In genomic region chr11:114794048-114794684, GRCh38 we compare ENCODE assay signal across 30 cellular contexts.
"Had no signal": no experiment of that assay in that cellular context is flagged by ENCODE, and none has a peak within 500 bp of the region (broad histone marks: within the 10 kb centered on the region; RNA-seq: fewer than 3 reads in every experiment).

No MANE protein-coding gene starts in this region.

- ATAC-seq: activated CD4-positive, CD25-positive, alpha-beta regulatory T cell treated with anti-CD3 and anti-CD28 coated beads, Interleukin-2, amount 50 U/mL, for 24 hours; activated naive CD4-positive, alpha-beta T cell treated with anti-CD3 and anti-CD28 coated beads, Interleukin-2, amount 50 U/mL, for 72 hours; activated T-cell treated with anti-CD3 and anti-CD28 coated beads, Interleukin-2, amount 50 U/mL, for 72 hours; esophagus mucosa; heart left ventricle; T-cell had no signal

- H3K4me3 Mint-ChIP-seq: activated B cell treated with CpG ODN at 0.5 μM for 24 hours; activated CD4-positive, alpha-beta memory T cell treated with anti-CD3 and anti-CD28 coated beads, Interleukin-2, amount 10 ng/mL, durations not matched to agents 7 days and 5 days; activated CD4-positive, alpha-beta T cell treated with anti-CD3 and anti-CD28 coated beads, Interleukin-2, amount 10 ng/mL, durations not matched to agents 24 days and 14 days; activated naive CD4-positive, alpha-beta T cell treated with anti-CD3 and anti-CD28 coated beads, Interleukin-2, amount 10 ng/mL, durations not matched to agents 7 days and 5 days; activated naive CD8-positive, alpha-beta T cell treated with anti-CD3 and anti-CD28 coated beads, Interleukin-2, amount 10 ng/mL, durations not matched to agents 7 days and 5 days; activated T-cell treated with anti-CD3 and anti-CD28 coated beads, Interleukin-2, amount 50 U/mL, for 24 hours; activated T-cell treated with anti-CD3 and anti-CD28 coated beads, Interleukin-2, amount 50 U/mL, for 72 hours; brain; T-cell; T-helper 1 cell treated with Interleukin-12 subunit alpha and Interleukin-12 subunit beta and Interleukin-4 antibody, amounts not matched to agents 30 μg/mL and 1 μg/mL, for 36 hours; T-helper 2 cell treated with Interferon-gamma antibody and Interleukin-4, amounts not matched to agents 5 μg/mL and 100 μg/mL, for 36 hours had no signal

- H3K9me3 ChIP-seq: ascending aorta, breast epithelium, colonic mucosa, heart left ventricle had no signal

- H3K4me1 ChIP-seq: ascending aorta, breast epithelium, colonic mucosa had no signal

- DNase-seq: activated B cell treated with CpG ODN at 0.5 μM for 24 hours; activated CD4-positive, alpha-beta memory T cell treated with anti-CD3 and anti-CD28 coated beads, Interleukin-2, amount 10 ng/mL, durations not matched to agents 7 days and 5 days; activated CD4-positive, alpha-beta T cell treated with anti-CD3 and anti-CD28 coated beads, Interleukin-2, amount 10 ng/mL, durations not matched to agents 24 days and 14 days; activated CD8-positive, alpha-beta memory T cell treated with anti-CD3 and anti-CD28 coated beads, Interleukin-2, amount 50 U/mL, for 48 hours; activated gamma-delta T cell; activated naive CD4-positive, alpha-beta T cell; activated naive CD4-positive, alpha-beta T cell treated with anti-CD3 and anti-CD28 coated beads, Interleukin-2, amount 10 ng/mL, durations not matched to agents 7 days and 5 days; activated naive CD8-positive, alpha-beta T cell treated with anti-CD3 and anti-CD28 coated beads, Interleukin-2, amount 10 ng/mL, durations not matched to agents 7 days and 5 days; activated T-cell treated with anti-CD3 and anti-CD28 coated beads for 4 hours; activated T-cell treated with anti-CD3 and anti-CD28 coated beads, Interleukin-2, amount 50 U/mL, for 24 hours; activated T-cell treated with anti-CD3 and anti-CD28 coated beads, Interleukin-2, amount 50 U/mL, for 72 hours; central memory CD4-positive, alpha-beta T cell; cerebellar nuclear complex; colonic mucosa; effector CD8-positive, alpha-beta T cell; foreskin fibroblast; glutamatergic neuron; heart left ventricle; T-cell; T1000; WERI-Rb-1 had no signal

- H3K27ac Mint-ChIP-seq: activated B cell treated with CpG ODN at 0.5 μM for 24 hours; activated CD4-positive, alpha-beta memory T cell treated with anti-CD3 and anti-CD28 coated beads, Interleukin-2, amount 10 ng/mL, durations not matched to agents 7 days and 5 days; activated CD4-positive, alpha-beta T cell treated with anti-CD3 and anti-CD28 coated beads, Interleukin-2, amount 10 ng/mL, durations not matched to agents 24 days and 14 days; activated naive CD4-positive, alpha-beta T cell treated with anti-CD3 and anti-CD28 coated beads, Interleukin-2, amount 10 ng/mL, durations not matched to agents 7 days and 5 days; activated naive CD4-positive, alpha-beta T cell treated with anti-CD3 and anti-CD28 coated beads, Interleukin-2, amount 50 U/mL, for 72 hours; activated naive CD8-positive, alpha-beta T cell treated with anti-CD3 and anti-CD28 coated beads, Interleukin-2, amount 10 ng/mL, durations not matched to agents 7 days and 5 days; activated T-cell treated with anti-CD3 and anti-CD28 coated beads, Interleukin-2, amount 50 U/mL, for 24 hours; activated T-cell treated with anti-CD3 and anti-CD28 coated beads, Interleukin-2, amount 50 U/mL, for 72 hours; brain; T-cell; T-helper 1 cell treated with Interleukin-12 subunit alpha and Interleukin-12 subunit beta and Interleukin-4 antibody, amounts not matched to agents 30 μg/mL and 1 μg/mL, for 36 hours; T-helper 2 cell treated with Interferon-gamma antibody and Interleukin-4, amounts not matched to agents 5 μg/mL and 100 μg/mL, for 36 hours had no signal

- H3K4me3 ChIP-seq: ascending aorta, breast epithelium, cardiac muscle cell, colonic mucosa, heart left ventricle had no signal

- H3K27ac ChIP-seq: ascending aorta, breast epithelium, cardiac muscle cell, colonic mucosa, WERI-Rb-1 had no signal

- H3K4me1 Mint-ChIP-seq: activated B cell treated with CpG ODN at 0.5 μM for 24 hours; activated CD4-positive, alpha-beta memory T cell treated with anti-CD3 and anti-CD28 coated beads, Interleukin-2, amount 10 ng/mL, durations not matched to agents 7 days and 5 days; activated CD4-positive, alpha-beta T cell treated with anti-CD3 and anti-CD28 coated beads, Interleukin-2, amount 10 ng/mL, durations not matched to agents 24 days and 14 days; activated naive CD4-positive, alpha-beta T cell treated with anti-CD3 and anti-CD28 coated beads, Interleukin-2, amount 10 ng/mL, durations not matched to agents 7 days and 5 days; activated naive CD8-positive, alpha-beta T cell treated with anti-CD3 and anti-CD28 coated beads, Interleukin-2, amount 10 ng/mL, durations not matched to agents 7 days and 5 days; T-cell had no signal

- H3K9me3 Mint-ChIP-seq: activated B cell treated with CpG ODN at 0.5 μM for 24 hours; activated CD4-positive, alpha-beta memory T cell treated with anti-CD3 and anti-CD28 coated beads, Interleukin-2, amount 10 ng/mL, durations not matched to agents 7 days and 5 days; activated CD4-positive, alpha-beta T cell treated with anti-CD3 and anti-CD28 coated beads, Interleukin-2, amount 10 ng/mL, durations not matched to agents 24 days and 14 days; activated naive CD4-positive, alpha-beta T cell treated with anti-CD3 and anti-CD28 coated beads, Interleukin-2, amount 10 ng/mL, durations not matched to agents 7 days and 5 days; activated naive CD8-positive, alpha-beta T cell treated with anti-CD3 and anti-CD28 coated beads, Interleukin-2, amount 10 ng/mL, durations not matched to agents 7 days and 5 days; activated T-cell treated with anti-CD3 and anti-CD28 coated beads, Interleukin-2, amount 50 U/mL, for 24 hours; T-helper 1 cell treated with Interleukin-12 subunit alpha and Interleukin-12 subunit beta and Interleukin-4 antibody, amounts not matched to agents 30 μg/mL and 1 μg/mL, for 36 hours; T-helper 2 cell treated with Interferon-gamma antibody and Interleukin-4, amounts not matched to agents 5 μg/mL and 100 μg/mL, for 36 hours had no signal

- H3K36me3 Mint-ChIP-seq: activated naive CD4-positive, alpha-beta T cell treated with anti-CD3 and anti-CD28 coated beads, Interleukin-2, amount 10 ng/mL, durations not matched to agents 7 days and 5 days; activated naive CD4-positive, alpha-beta T cell treated with anti-CD3 and anti-CD28 coated beads, Interleukin-2, amount 50 U/mL, for 72 hours; activated naive CD8-positive, alpha-beta T cell treated with anti-CD3 and anti-CD28 coated beads, Interleukin-2, amount 10 ng/mL, durations not matched to agents 7 days and 5 days; brain; T-cell had no signal

- H3K36me3 ChIP-seq: ascending aorta, breast epithelium, cardiac muscle cell, colonic mucosa, heart left ventricle, WERI-Rb-1 had no signal

- H3K27me3 ChIP-seq: ascending aorta, breast epithelium, cardiac muscle cell, colonic mucosa, heart left ventricle had no signal
